Comparison of ENCODE assay signal across 8 cellular contexts in genomic region chr10:13382759-13383753, GRCh38. TPM values are rescaled to one million over a fixed set of nuclear protein-coding genes. Genes with fewer than 3 reads are reported as not detected.
DNase-seq lines count a peak whose midpoint lies in the region; ATAC-seq and TF ChIP-seq lines count a peak whose summit lies in the region.

No MANE protein-coding gene starts in this region.

- H3K27me3 ChIP-seq in iPS-15b (ENCODE audit: control insufficient read depth, insufficient read depth, low read length) (peaks cover 10% of the 10 kb centered on the region), sigmoid colon (peaks cover 0 to 42% (median 13%) of the 10 kb centered on the region in 3 donors)

- CTCF ChIA-PET in RWPE1 (lab: Yijun Ruan, JAX), result interaction anchor here (0.6 to 1.9 kb wide), 4 partner anchors 11 to 205 kb away, joined by 3 to 7 read pairs (median 5); no protein-coding TSS in a partner anchor

- no peak for TF ChIP-seq EP300 in sigmoid colon (IDR thresholded peaks at IDR 0.05)

- POLR2A ChIA-PET in RWPE1 (lab: Yijun Ruan, JAX; ENCODE audit: low non-redundant PET), result no interaction called here

- TF ChIP-seq POLR2A in sigmoid colon (IDR thresholded peaks at IDR 0.05), result no peak

- peak overlapping the region; percentile 32 for H3K9ac ChIP-seq in iPS-15b (ENCODE audit: low read depth, low read length)

- ATAC-seq in GM18858 (IDR thresholded peaks at IDR 0.05; ENCODE audit: unreplicated experiment), result no peak

- H3K36me3 ChIP-seq in iPS-15b (ENCODE audit: control insufficient read depth, insufficient read depth, low read length), result no peaks in the 10 kb centered on the region
- no peaks in the 10 kb centered on the region for H3K36me3 ChIP-seq in sigmoid colon

- H3K9me3 ChIP-seq in iPS-15b (ENCODE audit: control insufficient read depth, insufficient read depth, low read length) (no peaks in the 10 kb centered on the region), sigmoid colon (no peaks in the 10 kb centered on the region)

- 4 to 16% methylated on average over 39 of the region's 39 CpGs for WGBS in sigmoid colon, 2 donors

- H3K27ac ChIP-seq in RWPE1, result no peak overlapping the region
- no peak overlapping the region for H3K27ac ChIP-seq in sigmoid colon

- TF ChIP-seq CTCF in RWPE1 (conservative IDR thresholded peaks at IDR 0.05; ENCODE audit: low read depth) (no peak), sigmoid colon (IDR thresholded peaks at IDR 0.05) (no peak)

- H3K4me3 ChIP-seq in iPS-15b (ENCODE audit: low read depth, low read length) (peak overlapping the region; percentile 45), sigmoid colon (peak overlapping the region in 1 of 4 donors; percentile 20)

- intact Hi-C loops in sigmoid colon (cut with DNase I), result no loop called here

- H3K4me1 ChIP-seq in iPS-15b (ENCODE audit: control insufficient read depth, insufficient read depth, low read length) (no peaks in the 10 kb centered on the region), sigmoid colon (peaks cover 0 to 11% (median 8%) of the 10 kb centered on the region in 4 donors)

- DNase-seq in NCI-H2029 treated with DMSO at 0.1 percent for 48 hours (lab: John Stamatoyannopoulos, UW) (peak; percentile 7), NCI-H2029 (lab: John Stamatoyannopoulos, UW) (no peak), RWPE1 (ENCODE audit: low spot score) (peak; percentile 67), sigmoid colon (peak; percentile 12), H4 (ENCODE audit: low spot score) (no peak), glomerular visceral epithelial cell (ENCODE audit: extremely low spot score) (no peak)

RNA-seq across cellular contexts. Expression of gene SEPHS1, which starts 35.0 kb away (rescaled TPM):
- total RNA-seq in sigmoid colon, result 10 to 100 TPM; 31.4 to 41.0 (median 37.6) TPM
- polyA plus RNA-seq in sigmoid colon, result 10 to 100 TPM; 25.9 to 33.5 (median 32.4) TPM
- total RNA-seq in H4 (2014; rRNA removed; shearing (Covaris generic)), result 39.2 and 50.1 TPM in 2 replicates

Comparison
In these comparisons a context has a peak if more than half of its experiments do, and no peak if none do; other contexts are left out.
1. DNase-seq: peak in NCI-H2029 treated with DMSO at 0.1 percent for 48 hours (single experiment), RWPE1 (single experiment) and sigmoid colon (single experiment); none in NCI-H2029 (single experiment), H4 (single experiment) and glomerular visceral epithelial cell (single experiment).